8 cellular contexts compared by ENCODE assay signal in genomic region chr7:138161600-138162081, GRCh38.
A peak's percentile ranks its signal among the peaks of the same experiment; 100 is the strongest.
DNase-seq lines count a peak whose midpoint lies in the region; ATAC-seq and TF ChIP-seq lines count a peak whose summit lies in the region.

No MANE protein-coding gene starts in this region.

- no peak for TF ChIP-seq POLR2A in prostate gland (IDR thresholded peaks at IDR 0.05)

- no peaks in the 10 kb centered on the region for H3K9me3 ChIP-seq in prostate gland

- 12% methylated on average over 4 of the region's 4 CpGs for WGBS in prostate gland

- H3K27ac ChIP-seq in prostate gland: no peak overlapping the region

- DNase-seq in GM13976 (ENCODE audit: low spot score): peak; percentile 86
- DNase-seq in NCI-H1048 (lab: John Stamatoyannopoulos, UW): peak; percentile 59
- peak; percentile 99 for DNase-seq in SK-MEL-5 (ENCODE audit: low read depth, low spot score)
- peak; percentile 2 to 31 (median 12) for DNase-seq in activated naive CD4-positive, alpha-beta T cell (lab: John Stamatoyannopoulos, UW)
- peak; percentile 82 for DNase-seq in globus pallidus (ENCODE audit: low spot score)
- peak; percentile 79 for DNase-seq in prostate gland (ENCODE audit: low spot score)
- no peak for DNase-seq in posterior vena cava (ENCODE audit: low spot score)

- in situ Hi-C loops in GM13976 (cut with MboI; ENCODE audit: low sequenced_read_pairs, unreplicated experiment) (no loop called here), SK-MEL-5 (cut with HindIII; ENCODE audit: low pct_unique_long_range_greater_than_20kb, low sequenced_read_pairs) (no loop called here)

- no peaks in the 10 kb centered on the region for H3K27me3 ChIP-seq in prostate gland (replicated peaks; ENCODE audit: insufficient read depth)

- TF ChIP-seq CTCF in GM13976 (IDR thresholded peaks at IDR 0.05; ENCODE audit: borderline replicate concordance, control extremely low read depth, extremely low read depth, insufficient read depth, missing control alignments) (peak; percentile 55), prostate gland (IDR thresholded peaks at IDR 0.05) (peak; percentile 36 to 76 (median 67))

- ATAC-seq in HG02759 (IDR thresholded peaks at IDR 0.05; ENCODE audit: unreplicated experiment): peak; percentile 100

- no peaks in the 10 kb centered on the region for H3K4me1 ChIP-seq in prostate gland (replicated peaks)

- no peak overlapping the region for H3K4me3 ChIP-seq in prostate gland

- intact Hi-C loops in prostate gland (cut with DNase I): loop anchor here (10.0 kb wide), 1 partner anchor 573 kb away; no protein-coding TSS in a partner anchor
- intact Hi-C loops in posterior vena cava (cut with DNase I): no loop called here

- no peaks in the 10 kb centered on the region for H3K36me3 ChIP-seq in prostate gland
